In the genomic region with DNA sequence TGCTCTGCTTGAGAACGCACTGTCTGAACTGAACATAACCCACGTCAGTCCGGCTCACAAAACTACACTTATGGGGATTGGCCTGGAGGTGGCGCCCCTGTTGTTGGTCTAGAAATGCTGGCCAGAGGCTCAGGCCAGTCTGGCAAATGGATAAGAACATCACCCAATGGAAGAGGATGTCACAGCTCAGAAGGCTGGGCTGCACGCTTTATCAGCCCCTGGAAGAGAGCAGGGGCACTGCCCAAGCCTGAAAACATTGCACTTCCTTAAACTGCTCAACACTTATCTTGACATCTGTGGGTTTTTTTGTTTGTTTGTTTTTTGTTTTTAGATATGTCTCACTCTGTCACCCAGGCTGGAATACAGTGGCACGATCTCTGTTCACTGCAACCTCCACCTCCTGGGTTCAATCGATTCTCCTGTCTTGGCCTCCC, we compare ENCODE assay signal across 8 cellular contexts. TPM values are rescaled to one million over a fixed set of nuclear protein-coding genes. Genes with fewer than 3 reads are reported as not detected.
DNase-seq lines count a peak whose midpoint lies in the region; ATAC-seq, FAIRE-seq and TF ChIP-seq lines count a peak whose summit lies in the region.

No MANE protein-coding gene starts in this region.

- BruUV-seq in PC-9 (replicated peaks; lab: Mats Ljungman, UMichigan) = no TSS peak

- FAIRE-seq in pancreas (lab: Jason Lieb, UNC) = no peak

- intact Hi-C loops in PC-9 (cut with micrococcal nuclease; ENCODE audit: unreplicated experiment) (loop anchor here (5.0 kb wide), 1 partner anchor 92 kb away; no protein-coding TSS in a partner anchor), pancreas (cut with DNase I) (no loop called here), aorta (cut with DNase I) (no loop called here)

- POLR2A ChIA-PET in PC-9 (lab: Charles Lee; ENCODE audit: unreplicated experiment) = interaction anchor here (0.6 kb wide), 1 partner anchor 76 kb away, joined by 11 read pairs; no protein-coding TSS in a partner anchor

- H3K9me2 ChIP-seq in PC-9 (ENCODE audit: insufficient read depth) = no peaks in the 10 kb centered on the region

- H3K79me2 ChIP-seq in PC-9 (ENCODE audit: low read depth) = no peaks in the 10 kb centered on the region

- CTCF ChIA-PET in PC-9 (lab: Charles Lee) = no interaction called here

- no peak overlapping the region for H2AFZ ChIP-seq in PC-9

- H4K20me1 ChIP-seq in PC-9 (ENCODE audit: insufficient read depth) = no peaks in the 10 kb centered on the region

- H3K4me3 ChIP-seq in PC-9 (no peak overlapping the region), pancreas (no peak overlapping the region), aorta (ENCODE audit: low read length in 2 of 2) (no peak overlapping the region)

- TF ChIP-seq RAD21 in Ishikawa (IDR thresholded peaks at IDR 0.05; ENCODE audit: low read depth) = peak; percentile 94

- H3K9me3 ChIP-seq in PC-9 (ENCODE audit: insufficient read depth, low read depth) (no peaks in the 10 kb centered on the region), pancreas (no peaks in the 10 kb centered on the region), aorta (ENCODE audit: control insufficient read depth, low read length) (no peaks in the 10 kb centered on the region)

- H3K4me2 ChIP-seq in PC-9 = no peak overlapping the region

- ATAC-seq in pancreas (peak; percentile 91 to 99 (median 97)), aorta (ENCODE audit: low FRiP score) (peak; percentile 71)

- peak; percentile 51 for DNase-seq in COR-L47 (lab: John Stamatoyannopoulos, UW)
- peak; percentile 77 for DNase-seq in GM20000 (ENCODE audit: low spot score)
- DNase-seq in PC-9 = peak; percentile 59 to 63
- peak; percentile 49 for DNase-seq in activated naive CD4-positive, alpha-beta T cell treated with Interleukin-2 at 50 U/mL for 16 hours
- peak; percentile 29 for DNase-seq in glomerular endothelial cell (ENCODE audit: extremely low read depth, low read depth, low spot score)
- peak; percentile 48 to 82 (median 74) for DNase-seq in pancreas
- peak; percentile 79 to 85 for DNase-seq in aorta

- H3K27ac ChIP-seq in PC-9 = no peak overlapping the region
- no peak overlapping the region for H3K27ac ChIP-seq in pancreas
- H3K27ac ChIP-seq in aorta (ENCODE audit: low read depth in 1 of 2, low read length in 2 of 2) = no peak overlapping the region

- no peaks in the 10 kb centered on the region for H3F3A ChIP-seq in PC-9 (ENCODE audit: insufficient read depth, low read depth)

- H3K36me3 ChIP-seq in PC-9 (ENCODE audit: low read depth) (no peaks in the 10 kb centered on the region), pancreas (no peaks in the 10 kb centered on the region), aorta (ENCODE audit: control insufficient read depth in 1 of 2, insufficient read depth in 2 of 2, low read length in 1 of 2) (no peaks in the 10 kb centered on the region)

- TF ChIP-seq EP300 in Ishikawa (IDR thresholded peaks at IDR 0.05; ENCODE audit: borderline replicate concordance) = no peak

- 25 to 33% methylated on average over 7 of the region's 7 CpGs for WGBS in pancreas, 2 donors
- 43 to 53% methylated on average over 7 of the region's 7 CpGs for WGBS in aorta, 2 donors

- H3K4me1 ChIP-seq in PC-9 (replicated peaks; ENCODE audit: insufficient read depth) (no peaks in the 10 kb centered on the region), pancreas (no peaks in the 10 kb centered on the region), aorta (ENCODE audit: control insufficient read depth in 1 of 2, insufficient read depth in 2 of 2, low read length in 2 of 2) (no peaks in the 10 kb centered on the region)

- peak; percentile 87 for TF ChIP-seq CTCF in GM20000 (IDR thresholded peaks at IDR 0.05; ENCODE audit: extremely low read depth, missing control alignments)
- TF ChIP-seq CTCF in PC-9 (conservative IDR thresholded peaks at IDR 0.05) = peak; percentile 74
- peak; percentile 20 to 45 (median 34) for TF ChIP-seq CTCF in pancreas (IDR thresholded peaks at IDR 0.05)

- H3K27me3 ChIP-seq in PC-9 (ENCODE audit: insufficient read depth, low read depth) (no peaks in the 10 kb centered on the region), pancreas (no peaks in the 10 kb centered on the region), aorta (ENCODE audit: control insufficient read depth in 1 of 2, insufficient read depth in 2 of 2, low read length in 1 of 2) (no peaks in the 10 kb centered on the region)

TF ChIP-seq in Ishikawa, 13 proteins besides CTCF, POLR2A, EP300 and RAD21:
- TF ChIP-seq EGR1 (IDR thresholded peaks at IDR 0.05) (no peak), TAF1 (IDR thresholded peaks at IDR 0.05; ENCODE audit: low read depth) (no peak), CEBPB (IDR thresholded peaks at IDR 0.05) (no peak), YY1 (IDR thresholded peaks at IDR 0.05; ENCODE audit: low read depth) (no peak), CREB1 (IDR thresholded peaks at IDR 0.05; ENCODE audit: low read depth) (no peak), TCF12 (IDR thresholded peaks at IDR 0.05; ENCODE audit: low read depth) (no peak), FOXM1 (IDR thresholded peaks at IDR 0.05; ENCODE audit: borderline replicate concordance, low read depth) (no peak)

RNA-seq across cellular contexts. Expression of a gene that starts 24.8 kb away (rescaled TPM):
- 68.2 and 95.6 TPM in 2 replicates for total RNA-seq in PC-9 (2021)
- total RNA-seq in glomerular endothelial cell = 44.4 and 63.8 TPM in 2 replicates
- 10 to 100 TPM; 32.2 to 59.1 (median 39.0) TPM for total RNA-seq in pancreas
- 10 to 100 TPM; 15.5 to 17.7 TPM for polyA plus RNA-seq in pancreas
- 100 to 1,000 TPM in 1 of 2 donors, 10 to 100 TPM in 1; 82.3 to 121 TPM for total RNA-seq in aorta
- 10 to 100 TPM; 17.8 to 26.0 TPM for polyA plus RNA-seq in aorta

Comparison
In these comparisons a context has a peak if more than half of its experiments do, and no peak if none do; other contexts are left out.
1. DNase-seq: peak in every context shown above with its lines; median percentile 82 in aorta; 77 in GM20000; 74 in pancreas; 61 in PC-9; 51 in COR-L47; 49 in activated naive CD4-positive, alpha-beta T cell treated with Interleukin-2 at 50 U/mL for 16 hours; 29 in glomerular endothelial cell.
2. CTCF ChIP-seq: peak in every context shown above with its lines; median percentile 87 in GM20000; 74 in PC-9; 34 in pancreas.